10 cellular contexts compared by ENCODE assay signal in genomic region chr6:35729722-35730121, GRCh38. TPM values are rescaled to one million over a fixed set of nuclear protein-coding genes. Genes with fewer than 3 reads are reported as not detected.
DNase-seq lines count a peak whose midpoint lies in the region; ATAC-seq and TF ChIP-seq lines count a peak whose summit lies in the region.
"Had no signal": no experiment of that assay in that cellular context is flagged by ENCODE, and none has a peak within 500 bp of the region (broad histone marks: within the 10 kb centered on the region; RNA-seq: fewer than 3 reads in every experiment).

No MANE protein-coding gene starts in this region.

- WGBS in gastroesophageal sphincter (ENCODE audit: low coverage in 1 of 2), 2 donors = 0 to 33% methylated on average over 1 of the region's 2 CpGs
- WGBS in sigmoid colon, 2 donors = 14 to 41% methylated on average over 2 of the region's 2 CpGs

- DNase-seq in Caco-2 (peak in 1 of 2 experiments; percentile 22), activated B cell treated with CpG ODN at 0.5 μM for 24 hours (no peak), sigmoid colon (no peak), NOMO-1 (lab: John Stamatoyannopoulos, UW; ENCODE audit: unreplicated experiment in 2 of 2) (no peak), left lobe of liver (ENCODE audit: low spot score) (no peak), UCSD-AML1 (lab: John Stamatoyannopoulos, UW; ENCODE audit: unreplicated experiment) (no peak)
- DNase-seq in stimulated activated CD4-positive, alpha-beta T cell treated with anti-CD3 and anti-CD28 coated beads, Interleukin-2, amount 100 ng/mL, for 48 hours = no peak
- DNase-seq: NCI-H2107 had no signal

- POLR2A ChIA-PET in Caco-2 (lab: Charles Lee) (no interaction called here), activated B cell treated with CpG ODN at 0.5 μM for 24 hours (lab: Charles Lee) (interaction anchor here (0.6 kb wide), 1 partner anchor 1144 kb away, joined by 5 read pairs; no protein-coding TSS in a partner anchor)

- H3K9me3 ChIP-seq in Caco-2 (no peaks in the 10 kb centered on the region), gastroesophageal sphincter (no peaks in the 10 kb centered on the region), sigmoid colon (no peaks in the 10 kb centered on the region)

- no peaks in the 10 kb centered on the region for H3K9me3 Mint-ChIP-seq in Caco-2 (ENCODE audit: unreplicated experiment)
- no peaks in the 10 kb centered on the region for H3K9me3 Mint-ChIP-seq in activated B cell treated with CpG ODN at 0.5 μM for 24 hours

- CTCF ChIA-PET in Caco-2 (lab: Charles Lee) (no interaction called here), activated B cell treated with CpG ODN at 0.5 μM for 24 hours (lab: Charles Lee) (no interaction called here)

- peak overlapping the region; percentile 52 for H3K4me3 Mint-ChIP-seq in Caco-2 (ENCODE audit: unreplicated experiment)
- H3K4me3 Mint-ChIP-seq in activated B cell treated with CpG ODN at 0.5 μM for 24 hours = peak overlapping the region; percentile 12

- H3K4me1 ChIP-seq in Caco-2 (peaks cover 49% of the 10 kb centered on the region), gastroesophageal sphincter (peaks cover 41 to 93% (median 68%) of the 10 kb centered on the region in 3 donors), sigmoid colon (peaks cover 5 to 86% (median 83%) of the 10 kb centered on the region in 4 donors)

- peaks cover 23% of the 10 kb centered on the region for H3K4me1 Mint-ChIP-seq in Caco-2 (ENCODE audit: low read depth, unreplicated experiment)
- peaks cover 59% of the 10 kb centered on the region for H3K4me1 Mint-ChIP-seq in activated B cell treated with CpG ODN at 0.5 μM for 24 hours

- H3K27me3 ChIP-seq in Caco-2 (replicated peaks; ENCODE audit: control insufficient read depth, insufficient read depth, low read length) (no peaks in the 10 kb centered on the region), gastroesophageal sphincter (no peaks in the 10 kb centered on the region), sigmoid colon (no peaks in the 10 kb centered on the region)

- peak overlapping the region; percentile 8 for H3K27ac Mint-ChIP-seq in Caco-2 (ENCODE audit: unreplicated experiment)
- H3K27ac Mint-ChIP-seq in activated B cell treated with CpG ODN at 0.5 μM for 24 hours = peak overlapping the region; percentile 30

- H3K36me3 ChIP-seq in Caco-2 (ENCODE audit: control insufficient read depth, insufficient read depth, low read length) (no peaks in the 10 kb centered on the region), gastroesophageal sphincter (no peaks in the 10 kb centered on the region), sigmoid colon (no peaks in the 10 kb centered on the region)

- H3K36me3 Mint-ChIP-seq in Caco-2 (ENCODE audit: insufficient read depth, unreplicated experiment) = no peaks in the 10 kb centered on the region
- no peaks in the 10 kb centered on the region for H3K36me3 Mint-ChIP-seq in activated B cell treated with CpG ODN at 0.5 μM for 24 hours (ENCODE audit: low read depth)

- no TSS peak for BruUV-seq in Caco-2 (replicated peaks; lab: Mats Ljungman, UMichigan)

- H3K4me3 ChIP-seq in Caco-2 (ENCODE audit: low read depth, low read length) (no peak overlapping the region), gastroesophageal sphincter (no peak overlapping the region), sigmoid colon (no peak overlapping the region)

- H3K27ac ChIP-seq in gastroesophageal sphincter (peak overlapping the region; percentile 89 to 100 (median 96)), sigmoid colon (peak overlapping the region; percentile 96 to 100 (median 98))

- intact Hi-C loops in Caco-2 (cut with micrococcal nuclease; ENCODE audit: unreplicated experiment) = loop anchor here (10.0 kb wide), 1 partner anchor 435 kb away; the partner anchor contains the start of gene DEF6
- intact Hi-C loops in activated B cell treated with CpG ODN at 0.5 μM for 24 hours (cut with micrococcal nuclease) = loop anchor here (5.0 kb wide), 1 partner anchor 387 kb away; the partner anchor contains the start of gene PPARD
- intact Hi-C loops in sigmoid colon (cut with DNase I) = loop anchor here (2.0 to 5.0 kb wide), 3 partner anchors 239 to 1403 kb away; no protein-coding TSS in a partner anchor

- TF ChIP-seq EP300 in gastroesophageal sphincter (IDR thresholded peaks at IDR 0.05) = no peak
- TF ChIP-seq EP300 in sigmoid colon (IDR thresholded peaks at IDR 0.05) = no peak

- H3K27me3 Mint-ChIP-seq in Caco-2 (ENCODE audit: insufficient read depth, unreplicated experiment) (no peaks in the 10 kb centered on the region), activated B cell treated with CpG ODN at 0.5 μM for 24 hours (no peaks in the 10 kb centered on the region)

- TF ChIP-seq CTCF in Caco-2 (IDR thresholded peaks at IDR 0.05; ENCODE audit: insufficient read depth in 1 of 2, low read depth in 1 of 2, low read length in 1 of 2, severe bottlenecking in 1 of 2, unreplicated experiment in 1 of 2) (no peak), activated B cell treated with CpG ODN at 0.5 μM for 24 hours (IDR thresholded peaks at IDR 0.05) (no peak), gastroesophageal sphincter (IDR thresholded peaks at IDR 0.05) (no peak), sigmoid colon (IDR thresholded peaks at IDR 0.05) (no peak)

- TF ChIP-seq POLR2A in gastroesophageal sphincter (IDR thresholded peaks at IDR 0.05) (no peak), sigmoid colon (IDR thresholded peaks at IDR 0.05) (peak in 1 of 2 donors; percentile 18)

- ATAC-seq in activated B cell treated with CpG ODN at 0.5 μM for 24 hours (ENCODE audit: low read depth) = no peak
- no peak for ATAC-seq in gastroesophageal sphincter
- no peak for ATAC-seq in left lobe of liver

RNA-seq across cellular contexts. Expression of gene ARMC12, which starts 7.1 kb away (rescaled TPM):
- total RNA-seq in Caco-2 (2022) = not detected in 2 replicates
- total RNA-seq in activated B cell treated with CpG ODN at 0.5 μM for 24 hours = 0.89 and 1.1 TPM in 2 replicates
- total RNA-seq in gastroesophageal sphincter = 1 to 10 TPM in 1 of 4 donors, under 1 TPM in 1, not detected in 2; 0.54 to 1.5 TPM
- total RNA-seq in sigmoid colon = 1 to 10 TPM in 2 of 4 donors, under 1 TPM in 1, not detected in 1; 0.49 to 5.0 (median 1.1) TPM
- polyA plus RNA-seq in sigmoid colon = under 1 TPM in 1 of 3 donors, not detected in 2; 0.66 TPM
- 4.6 TPM for total RNA-seq in left lobe of liver

RNA-seq across cellular contexts. Expression of gene FKBP5, which starts 41.0 kb away (rescaled TPM):
- total RNA-seq in Caco-2 (2022) (16.5 and 20.1 TPM in 2 replicates), activated B cell treated with CpG ODN at 0.5 μM for 24 hours (17.1 TPM in 2 replicates), gastroesophageal sphincter (100 to 1,000 TPM; 453 to 676 (median 478) TPM), sigmoid colon (100 to 1,000 TPM; 200 to 326 (median 258) TPM), left lobe of liver (156 TPM)
- polyA plus RNA-seq in sigmoid colon = 100 to 1,000 TPM in 1 of 3 donors, 10 to 100 TPM in 2; 52.9 to 165 (median 93.9) TPM

RNA-seq across cellular contexts. Expression of gene CLPSL2, which starts 46.7 kb away (rescaled TPM):
- 1.3 and 2.0 TPM in 2 replicates for total RNA-seq in Caco-2 (2022)
- total RNA-seq in activated B cell treated with CpG ODN at 0.5 μM for 24 hours = not detected in 2 replicates
- not detected for total RNA-seq in gastroesophageal sphincter
- total RNA-seq in sigmoid colon = not detected
- not detected for polyA plus RNA-seq in sigmoid colon
- not detected for total RNA-seq in left lobe of liver
- total RNA-seq: T-helper 2 cell treated with Interferon-gamma antibody and Interleukin-4, amounts not matched to agents 100 ng/mL and 5 ng/mL, for 36 hours had no signal

RNA-seq across cellular contexts. Expression of gene CLPSL1, which starts 51.1 kb away (rescaled TPM):
- total RNA-seq in Caco-2 (2022) = not detected in 2 replicates
- total RNA-seq in activated B cell treated with CpG ODN at 0.5 μM for 24 hours = not detected in 2 replicates
- not detected for total RNA-seq in gastroesophageal sphincter
- total RNA-seq in sigmoid colon = not detected
- polyA plus RNA-seq in sigmoid colon = not detected
- total RNA-seq in left lobe of liver = not detected
- total RNA-seq: T-helper 2 cell treated with Interferon-gamma antibody and Interleukin-4, amounts not matched to agents 100 ng/mL and 5 ng/mL, for 36 hours had no signal
